11 cellular contexts compared by ENCODE assay signal in genomic region chr6:2976571-2977085, GRCh38. TPM values are rescaled to one million over a fixed set of nuclear protein-coding genes. Genes with fewer than 3 reads are reported as not detected.
DNase-seq lines count a peak whose midpoint lies in the region; ATAC-seq, FAIRE-seq and TF ChIP-seq lines count a peak whose summit lies in the region.
"Had no signal": no experiment of that assay in that cellular context is flagged by ENCODE, and none has a peak within 500 bp of the region (broad histone marks: within the 10 kb centered on the region; RNA-seq: fewer than 3 reads in every experiment).

No MANE protein-coding gene starts in this region.

- H3K4me3 ChIP-seq in SJSA1 (no peak overlapping the region), H1 (ENCODE audit: extremely low read depth in 1 of 4, insufficient read depth in 2 of 4, low read depth in 3 of 4, low read length in 4 of 4) (no peak overlapping the region), gastrocnemius medialis (no peak overlapping the region)

- TF ChIP-seq EP300 in H1 (IDR thresholded peaks at IDR 0.05; ENCODE audit: borderline replicate concordance in 1 of 2, low read depth in 2 of 2, low read length in 2 of 2) = no peak

- no peak overlapping the region for H2BK12ac ChIP-seq in H1 (ENCODE audit: low read depth, low read length)

- no peak overlapping the region for H4K91ac ChIP-seq in H1 (replicated peaks; ENCODE audit: insufficient read length, low read length)

- H2BK20ac ChIP-seq in H1 (ENCODE audit: low read length) = peak overlapping the region; percentile 43; the same call in 1 of the 2 replicates

- H2BK120ac ChIP-seq in H1 (replicated peaks; ENCODE audit: low read depth, low read length) = no peak overlapping the region

- WGBS in H1 (ENCODE audit: extremely low coverage in 1 of 2, insufficient coverage in 1 of 2, insufficient read length in 1 of 2, insufficient replicate concordance in 2 of 2, low coverage in 1 of 2, low lambda C conversion rate in 2 of 2, missing lambda C conversion rate in 1 of 2), 2 experiments = 80% methylated on average over 7 of the region's 7 CpGs; no CpG with 5 or more reads in 1 of the 2 experiments

- H2BK5ac ChIP-seq in H1 (ENCODE audit: low read depth, low read length) = no peak overlapping the region

- CTCF ChIA-PET in H1 (lab: Charles Lee; ENCODE audit: partially characterized antibody) = interaction anchor here (0.7 to 9.3 kb wide), 4 partner anchors 12 to 122 kb away, joined by 3 to 54 read pairs (median 3); no protein-coding TSS in a partner anchor

- no peak overlapping the region for H2BK15ac ChIP-seq in H1 (ENCODE audit: low read length)

- H3K79me1 ChIP-seq in H1 (ENCODE audit: low read depth, low read length) = no peaks in the 10 kb centered on the region

- H2AK5ac ChIP-seq in H1 (ENCODE audit: low read depth, low read length) = no peak overlapping the region

- no peak overlapping the region for H3K9ac ChIP-seq in H1 (replicated peaks in 1 of 4; ENCODE audit: extremely low read depth in 1 of 4, low read depth in 3 of 4, low read length in 3 of 4)

- H4K20me1 ChIP-seq in H1 (replicated peaks in 1 of 2; ENCODE audit: control insufficient read depth in 1 of 2, insufficient read depth in 2 of 2, low read length in 2 of 2) = no peaks in the 10 kb centered on the region

- H3K9me3 ChIP-seq in SJSA1 (replicated peaks) (no peaks in the 10 kb centered on the region), H1 (ENCODE audit: insufficient read depth in 2 of 2, low read depth in 1 of 2, low read length in 1 of 2) (no peaks in the 10 kb centered on the region), gastrocnemius medialis (no peaks in the 10 kb centered on the region)

- TF ChIP-seq POLR2A in H1 (IDR thresholded peaks at IDR 0.05; ENCODE audit: control extremely low read depth in 1 of 2, low read depth in 2 of 2, low read length in 2 of 2) (no peak), gastrocnemius medialis (IDR thresholded peaks at IDR 0.05) (no peak)

- H2AFZ ChIP-seq in H1 (ENCODE audit: low read length) = peak overlapping the region; percentile 75

- peaks cover 1% of the 10 kb centered on the region; the same call in 1 of the 2 replicates for H3K23me2 ChIP-seq in H1 (ENCODE audit: low read depth, low read length)

- H3K36me3 ChIP-seq in SJSA1 (peaks cover 1% of the 10 kb centered on the region; the same call in 1 of the 2 replicates), H1 (ENCODE audit: control insufficient read depth in 2 of 4, insufficient read depth in 4 of 4, low read length in 3 of 4) (no peaks in the 10 kb centered on the region), gastrocnemius medialis (no peaks in the 10 kb centered on the region)

- no peak overlapping the region for H3K4me2 ChIP-seq in H1 (ENCODE audit: insufficient read depth in 1 of 2, low read depth in 2 of 2, low read length in 2 of 2)

- intact Hi-C loops in gastrocnemius medialis (cut with DNase I; ENCODE audit: low total_unique reads) = no loop called here

- no peak for FAIRE-seq in H1 (lab: Jason Lieb, UNC)
- FAIRE-seq: GM19239 had no signal

- no peak overlapping the region for H3K56ac ChIP-seq in H1 (replicated peaks; ENCODE audit: insufficient read length, low read depth, low read length)

- H3K27me3 ChIP-seq in SJSA1 (replicated peaks) = no peaks in the 10 kb centered on the region
- H3K27me3 ChIP-seq in H1 (replicated peaks in 1 of 4; ENCODE audit: control insufficient read depth in 3 of 4, extremely low read depth in 1 of 4, insufficient read depth in 3 of 4, low read length in 3 of 4) = 0 out of 7 replicates have a peak, but pooled peaks cover 0 to under 1% (median 0%) of the 10 kb centered on the region in 4 experiments
- no peaks in the 10 kb centered on the region for H3K27me3 ChIP-seq in gastrocnemius medialis

- H3K4me1 ChIP-seq in SJSA1 (replicated peaks) = peaks cover 27% of the 10 kb centered on the region
- peaks cover 0 to 6% (median 0%) of the 10 kb centered on the region in 4 experiments; a peak in 2 of 7 replicates for H3K4me1 ChIP-seq in H1 (replicated peaks in 1 of 4; ENCODE audit: control insufficient read depth in 3 of 4, insufficient read depth in 4 of 4, low read length in 3 of 4)
- peaks cover 15 to 28% of the 10 kb centered on the region in 2 donors for H3K4me1 ChIP-seq in gastrocnemius medialis

- POLR2A ChIA-PET in H1 (lab: Charles Lee; ENCODE audit: partially characterized antibody) = interaction anchor here (1.0 to 1.2 kb wide), 2 partner anchors 12 to 256 kb away, joined by 3 read pairs; no protein-coding TSS in a partner anchor

- no peaks in the 10 kb centered on the region for H3K79me2 ChIP-seq in H1 (ENCODE audit: control insufficient read depth in 1 of 2, insufficient read depth in 2 of 2, low read length in 2 of 2)

- no peak overlapping the region for H3K4ac ChIP-seq in H1 (replicated peaks; ENCODE audit: insufficient read length, low read depth, low read length)

- DNase-seq in DMS53 (lab: John Stamatoyannopoulos, UW) (peak; percentile 39), DMS53 treated with DMSO at 0.1 percent for 48 hours (lab: John Stamatoyannopoulos, UW; ENCODE audit: unreplicated experiment) (no peak), SJSA1 (ENCODE audit: low read depth in 1 of 2, low spot score in 2 of 2) (peak; percentile 46 to 77), H1 (ENCODE audit: low read depth in 1 of 2, low spot score in 2 of 2) (no peak), gastrocnemius medialis (no peak), DMS 273 (lab: John Stamatoyannopoulos, UW; ENCODE audit: unreplicated experiment) (no peak)
- DNase-seq: NCI-H446 treated with DMSO at 0.1 percent for 48 hours had no signal

- H3K18ac ChIP-seq in H1 (ENCODE audit: extremely low read depth, low read length) = no peak overlapping the region; the same call in 1 of the 2 replicates

- no peak overlapping the region for H4K5ac ChIP-seq in H1 (ENCODE audit: insufficient read length, low read depth, low read length)

- TF ChIP-seq CTCF in H1 (IDR thresholded peaks at IDR 0.05; ENCODE audit: control extremely low read depth in 1 of 3, insufficient read depth in 1 of 3, low read depth in 1 of 3, low read length in 3 of 3) = no peak
- TF ChIP-seq CTCF in gastrocnemius medialis (IDR thresholded peaks at IDR 0.05 in 4 of 5, conservative IDR thresholded peaks at IDR 0.05 in 1 of 5) = no peak

- in situ Hi-C loops in gastrocnemius medialis (cut with MboI; ENCODE audit: low sequenced_read_pairs in 4 of 4) = loop anchor here in 1 of 4 donors (25.0 kb wide), 1 partner anchor 286 kb away; the partner anchor contains the start of gene PSMG4

- H4K8ac ChIP-seq in H1 (ENCODE audit: extremely low read depth, insufficient read depth, low read length) = no peak overlapping the region

- peak overlapping the region; percentile 52 for H3K27ac ChIP-seq in SJSA1
- H3K27ac ChIP-seq in H1 (ENCODE audit: low read depth, low read length) = no peak overlapping the region
- H3K27ac ChIP-seq in gastrocnemius medialis = peak overlapping the region in 3 of 4 donors; percentile 21 to 45 (median 30)
- H3K27ac ChIP-seq: 22Rv1 had no signal

- H3K14ac ChIP-seq in H1 (ENCODE audit: insufficient read length) = no peak overlapping the region

- ATAC-seq in gastrocnemius medialis (peak; percentile 29 to 50), GM21381 (IDR thresholded peaks at IDR 0.05; ENCODE audit: unreplicated experiment) (no peak), GM21619 (IDR thresholded peaks at IDR 0.05; ENCODE audit: unreplicated experiment) (no peak)

- no peak for TF ChIP-seq RAD21 in H1 (IDR thresholded peaks at IDR 0.05 in 1 of 2, conservative IDR thresholded peaks at IDR 0.05 in 1 of 2; ENCODE audit: low read depth in 2 of 2, low read length in 2 of 2)

- H3K23ac ChIP-seq in H1 (ENCODE audit: insufficient read length) = no peak overlapping the region

TF ChIP-seq in H1, 55 proteins besides CTCF, POLR2A, EP300 and RAD21:
- TF ChIP-seq USF2 (IDR thresholded peaks at IDR 0.05; ENCODE audit: low read length) = no peak

RNA-seq across cellular contexts. Expression of gene SERPINB6, which starts 5.3 kb away (rescaled TPM):
- 130 and 144 TPM in 2 replicates for total RNA-seq in SJSA1 (2014; rRNA removed; shearing (Covaris generic))
- 29.4 and 31.2 TPM in 2 replicates for total RNA-seq in H1 (2021; fragmentation: NEBNext Ultra II Directional; extraction: Animal tissue kit (Norgen Biotek cat#: 25700))
- 27.2 and 29.5 TPM in 2 replicates for polyA plus RNA-seq in H1 (2011; rRNA removed)
- 32.8 TPM for polyA plus RNA-seq in H1 (2011; cell fraction: cytosol; rRNA removed)
- 24.9 TPM for polyA plus RNA-seq in H1 (2011; cell fraction: nucleus; rRNA removed)
- 27.7 to 33.6 TPM (median 29.1 TPM) in 4 replicates for polyA plus RNA-seq in H1 (2012, experiment 1 of 2)
- polyA plus RNA-seq in H1 (2012, experiment 2 of 2) = 22.1 TPM
- 31.5 TPM for polyA plus RNA-seq in H1 (2013, experiment 1 of 2)
- 31.6 TPM for polyA plus RNA-seq in H1 (2013, experiment 2 of 2)
- polyA minus RNA-seq in H1 (2011; rRNA and poly(A)+ RNA removed) = 13.3 and 15.1 TPM in 2 replicates
- 12.4 TPM for polyA minus RNA-seq in H1 (2011; cell fraction: cytosol; rRNA and poly(A)+ RNA removed)
- polyA minus RNA-seq in H1 (2011; cell fraction: nucleus; rRNA and poly(A)+ RNA removed) = 9.6 TPM
- total RNA-seq in gastrocnemius medialis = 100 to 1,000 TPM; 114 to 260 (median 189) TPM

RNA-seq across cellular contexts. Expression of gene NQO2, which starts 23.1 kb away (rescaled TPM):
- total RNA-seq in SJSA1 (2014; rRNA removed; shearing (Covaris generic)) = 44.9 and 47.1 TPM in 2 replicates
- 126 and 135 TPM in 2 replicates for total RNA-seq in H1 (2021; fragmentation: NEBNext Ultra II Directional; extraction: Animal tissue kit (Norgen Biotek cat#: 25700))
- 135 and 168 TPM in 2 replicates for polyA plus RNA-seq in H1 (2011; rRNA removed)
- 159 TPM for polyA plus RNA-seq in H1 (2011; cell fraction: cytosol; rRNA removed)
- 86.7 TPM for polyA plus RNA-seq in H1 (2011; cell fraction: nucleus; rRNA removed)
- 137 to 177 TPM (median 167 TPM) in 4 replicates for polyA plus RNA-seq in H1 (2012, experiment 1 of 2)
- 169 TPM for polyA plus RNA-seq in H1 (2012, experiment 2 of 2)
- 90.2 TPM for polyA plus RNA-seq in H1 (2013, experiment 1 of 2)
- polyA plus RNA-seq in H1 (2013, experiment 2 of 2) = 97.3 TPM
- 98.2 and 115 TPM in 2 replicates for polyA minus RNA-seq in H1 (2011; rRNA and poly(A)+ RNA removed)
- polyA minus RNA-seq in H1 (2011; cell fraction: cytosol; rRNA and poly(A)+ RNA removed) = 83.5 TPM
- 27.6 TPM for polyA minus RNA-seq in H1 (2011; cell fraction: nucleus; rRNA and poly(A)+ RNA removed)
- 10 to 100 TPM; 46.7 to 94.5 (median 60.3) TPM for total RNA-seq in gastrocnemius medialis

Comparison
In these comparisons a context has a peak if more than half of its experiments do, and no peak if none do; other contexts are left out.
1. DNase-seq: peak in DMS53 (single experiment) and SJSA1 (2 of 2); none in DMS53 treated with DMSO at 0.1 percent for 48 hours (single experiment), H1 (0 of 2), gastrocnemius medialis (0 of 2) and DMS 273 (single experiment).
2. ATAC-seq: peak in gastrocnemius medialis (2 of 2); none in GM21381 (single experiment) and GM21619 (single experiment).